ENCODE assay signal across 22 cellular contexts in the genomic region with DNA sequence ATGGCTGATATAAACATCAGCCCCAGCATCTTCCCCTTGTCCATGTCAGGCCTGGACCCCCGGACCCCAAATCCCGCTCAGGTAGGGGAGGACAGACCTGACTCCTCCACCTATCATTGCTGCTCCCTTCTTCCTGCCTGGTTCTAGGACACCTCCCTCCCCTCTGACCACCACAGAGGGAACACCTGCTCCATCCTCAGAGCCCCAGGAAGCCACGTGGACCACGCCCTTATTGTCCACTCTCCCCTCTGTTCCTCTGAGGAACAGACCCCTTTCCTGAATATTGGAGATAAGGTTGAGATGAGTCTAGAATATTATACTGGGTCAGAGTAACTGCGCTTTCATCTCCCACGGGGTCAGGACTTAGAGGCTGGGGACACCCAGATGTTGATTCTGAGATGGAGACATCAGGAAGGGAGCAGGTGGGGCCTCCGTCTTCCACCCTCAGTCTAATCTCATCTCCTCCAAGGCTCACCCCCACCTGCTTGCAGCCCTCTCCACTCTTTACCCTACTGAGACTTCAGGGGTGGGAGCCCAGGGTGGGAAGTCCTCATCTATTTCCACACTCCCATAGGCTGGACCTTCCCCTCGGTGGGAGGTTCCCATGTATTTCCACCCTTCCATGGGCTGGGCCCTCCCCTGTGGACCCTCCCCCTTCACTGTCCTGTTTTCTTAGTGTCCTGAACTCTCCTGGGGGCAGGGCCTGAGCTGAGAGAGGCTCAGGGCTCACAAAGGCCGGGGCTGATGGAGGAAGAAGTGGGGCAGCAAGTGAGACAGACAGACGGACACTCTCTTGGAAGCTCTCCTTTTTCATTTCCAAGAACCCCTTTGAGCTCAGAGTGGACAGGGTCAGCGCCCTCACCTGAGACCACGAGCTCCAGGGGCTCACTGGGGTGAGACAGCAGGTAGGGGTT. TPM values are rescaled to one million over a fixed set of nuclear protein-coding genes. Genes with fewer than 3 reads are reported as not detected.
DNase-seq lines count a peak whose midpoint lies in the region; ATAC-seq and TF ChIP-seq lines count a peak whose summit lies in the region.
"Had no signal": no experiment of that assay in that cellular context is flagged by ENCODE, and none has a peak within 500 bp of the region (broad histone marks: within the 10 kb centered on the region; RNA-seq: fewer than 3 reads in every experiment).

No MANE protein-coding gene starts in this region.

- intact Hi-C loops in CD14-positive monocyte (cut with micrococcal nuclease) = loop anchor here in 1 of 2 donors (10.0 kb wide), 1 partner anchor 51 kb away; the partner anchor contains the start of gene LILRB2
- intact Hi-C loops in CD4-positive, alpha-beta T cell (cut with DNase I, micrococcal nuclease) = no loop called here
- intact Hi-C loops in activated CD4-positive, alpha-beta memory T cell treated with anti-CD3 and anti-CD28 coated beads for 36 hours (cut with micrococcal nuclease) = no loop called here

- no peak for ATAC-seq in T-helper 17 cell
- ATAC-seq in left lobe of liver = peak; percentile 19
- ATAC-seq in CD4-positive, alpha-beta T cell (ENCODE audit: poor library complexity) = no peak
- ATAC-seq: CD8-positive, alpha-beta T cell; Right ventricle myocardium inferior had no signal

- no peaks in the 10 kb centered on the region for H3K9me3 ChIP-seq in T-helper 17 cell (ENCODE audit: control insufficient read depth, low read length, poor library complexity, severe bottlenecking)
- H3K9me3 ChIP-seq in CD4-positive, alpha-beta T cell (ENCODE audit: control insufficient read depth, low read length) = no peaks in the 10 kb centered on the region

- peaks cover 0 to 2% (median 0%) of the 10 kb centered on the region in 7 donors for H3K9me3 Mint-ChIP-seq in CD14-positive monocyte
- no peaks in the 10 kb centered on the region for H3K9me3 Mint-ChIP-seq in progenitor cell of endocrine pancreas (ENCODE audit: low read depth)
- H3K9me3 Mint-ChIP-seq in CD4-positive, alpha-beta T cell = no peaks in the 10 kb centered on the region
- no peaks in the 10 kb centered on the region for H3K9me3 Mint-ChIP-seq in activated CD4-positive, alpha-beta memory T cell treated with anti-CD3 and anti-CD28 coated beads for 36 hours
- H3K9me3 Mint-ChIP-seq: CD8-positive, alpha-beta T cell had no signal

- no peak overlapping the region for H3K27ac ChIP-seq in CD4-positive, alpha-beta T cell (ENCODE audit: low read depth, low read length)
- H3K27ac ChIP-seq: SK-N-MC had no signal

- H3K27me3 Mint-ChIP-seq in CD14-positive monocyte (ENCODE audit: low read depth in 3 of 3) (peaks cover 0 to 8% (median 4%) of the 10 kb centered on the region in 3 donors), T-helper 17 cell (peaks cover 36% of the 10 kb centered on the region), progenitor cell of endocrine pancreas (peaks cover 19% of the 10 kb centered on the region)
- peaks cover 5% of the 10 kb centered on the region for H3K27me3 Mint-ChIP-seq in CD4-positive, alpha-beta T cell
- H3K27me3 Mint-ChIP-seq in activated CD4-positive, alpha-beta memory T cell treated with anti-CD3 and anti-CD28 coated beads for 36 hours = peaks cover 4% of the 10 kb centered on the region

- H3K27me3 ChIP-seq in CD4-positive, alpha-beta T cell (ENCODE audit: control insufficient read depth, insufficient read depth, low read length) = no peaks in the 10 kb centered on the region

- peak overlapping the region in 4 of 7 donors; percentile 10 to 59 (median 37) for H3K27ac Mint-ChIP-seq in CD14-positive monocyte
- H3K27ac Mint-ChIP-seq in T-helper 17 cell = peak overlapping the region; percentile 57
- peak overlapping the region; percentile 29 for H3K27ac Mint-ChIP-seq in progenitor cell of endocrine pancreas
- H3K27ac Mint-ChIP-seq in CD4-positive, alpha-beta T cell = no peak overlapping the region
- H3K27ac Mint-ChIP-seq in activated CD4-positive, alpha-beta memory T cell treated with anti-CD3 and anti-CD28 coated beads for 36 hours = no peak overlapping the region
- H3K27ac Mint-ChIP-seq: CD8-positive, alpha-beta T cell had no signal

- DNase-seq in CD14-positive monocyte (ENCODE audit: low spot score) (no peak), T-helper 17 cell (no peak), left lobe of liver (ENCODE audit: low spot score) (no peak), progenitor cell of endocrine pancreas (ENCODE audit: low spot score, unreplicated experiment) (no peak), activated gamma-delta T cell (lab: John Stamatoyannopoulos, UW) (no peak), SHP77 (lab: John Stamatoyannopoulos, UW) (no peak)
- DNase-seq in CD4-positive, alpha-beta T cell = no peak
- DNase-seq in activated CD4-positive, alpha-beta memory T cell treated with anti-CD3 and anti-CD28 coated beads for 36 hours = no peak
- DNase-seq: AML-193; CD8-positive, alpha-beta T cell; DMS 273 treated with DMSO at 0.1 percent for 48 hours; GDM1; H7; Kasumi-1; NCI-H1105; NCI-H1694; NCI-H2107; NCI-H226; NCI-H524 treated with DMSO at 0.1 percent for 48 hours had no signal

- POLR2A ChIA-PET in CD4-positive, alpha-beta T cell (lab: Charles Lee) = no interaction called here
- POLR2A ChIA-PET in activated CD4-positive, alpha-beta memory T cell treated with anti-CD3 and anti-CD28 coated beads for 36 hours (lab: Charles Lee) = no interaction called here

- H3K4me3 Mint-ChIP-seq in CD14-positive monocyte (peak overlapping the region in 1 of 2 donors; percentile 6), T-helper 17 cell (no peak overlapping the region), progenitor cell of endocrine pancreas (ENCODE audit: low read depth) (no peak overlapping the region)
- no peak overlapping the region for H3K4me3 Mint-ChIP-seq in CD4-positive, alpha-beta T cell
- H3K4me3 Mint-ChIP-seq in activated CD4-positive, alpha-beta memory T cell treated with anti-CD3 and anti-CD28 coated beads for 36 hours = no peak overlapping the region
- H3K4me3 Mint-ChIP-seq: CD8-positive, alpha-beta T cell had no signal

- TF ChIP-seq CTCF in CD14-positive monocyte (IDR thresholded peaks at IDR 0.05) = no peak
- TF ChIP-seq CTCF in progenitor cell of endocrine pancreas (IDR thresholded peaks at IDR 0.05; ENCODE audit: unreplicated experiment) = no peak
- TF ChIP-seq CTCF in CD4-positive, alpha-beta T cell (IDR thresholded peaks at IDR 0.05) = no peak

- CTCF ChIA-PET in CD4-positive, alpha-beta T cell (lab: Charles Lee) = no interaction called here
- CTCF ChIA-PET in activated CD4-positive, alpha-beta memory T cell treated with anti-CD3 and anti-CD28 coated beads for 36 hours (lab: Charles Lee) = no interaction called here

- H3K36me3 Mint-ChIP-seq in CD14-positive monocyte = peaks cover 0 to 1% of the 10 kb centered on the region in 2 donors
- no peaks in the 10 kb centered on the region for H3K36me3 Mint-ChIP-seq in T-helper 17 cell (ENCODE audit: low read depth)
- H3K36me3 Mint-ChIP-seq in progenitor cell of endocrine pancreas (ENCODE audit: insufficient read depth) = no peaks in the 10 kb centered on the region
- H3K36me3 Mint-ChIP-seq in CD4-positive, alpha-beta T cell (ENCODE audit: low read depth) = no peaks in the 10 kb centered on the region
- H3K36me3 Mint-ChIP-seq in activated CD4-positive, alpha-beta memory T cell treated with anti-CD3 and anti-CD28 coated beads for 36 hours = no peaks in the 10 kb centered on the region
- H3K36me3 Mint-ChIP-seq: CD8-positive, alpha-beta T cell had no signal

- peaks cover 46% of the 10 kb centered on the region for H3K4me1 Mint-ChIP-seq in CD14-positive monocyte
- peaks cover 9% of the 10 kb centered on the region for H3K4me1 Mint-ChIP-seq in T-helper 17 cell
- H3K4me1 Mint-ChIP-seq in progenitor cell of endocrine pancreas (ENCODE audit: low read depth) = peaks cover 2% of the 10 kb centered on the region
- no peaks in the 10 kb centered on the region for H3K4me1 Mint-ChIP-seq in CD4-positive, alpha-beta T cell (ENCODE audit: low read depth)
- H3K4me1 Mint-ChIP-seq in activated CD4-positive, alpha-beta memory T cell treated with anti-CD3 and anti-CD28 coated beads for 36 hours (ENCODE audit: low read depth) = no peaks in the 10 kb centered on the region

RNA-seq across cellular contexts. Expression of gene LILRA4, which starts 2.7 kb away (rescaled TPM):
- polyA plus RNA-seq in CD14-positive monocyte = 1 to 10 TPM; 2.2 to 3.4 TPM
- under 1 TPM in 1 of 2 donors, not detected in 1; 0.86 TPM for total RNA-seq in T-helper 17 cell
- not detected for total RNA-seq in left lobe of liver
- not detected in 2 replicates for total RNA-seq in progenitor cell of endocrine pancreas
- under 1 TPM; 0.47 to 0.52 TPM for total RNA-seq in CD4-positive, alpha-beta T cell
- not detected for total RNA-seq in activated CD4-positive, alpha-beta memory T cell treated with anti-CD3 and anti-CD28 coated beads for 36 hours
- total RNA-seq: A673; CD8-positive, alpha-beta T cell; H7; Right ventricle myocardium inferior had no signal

RNA-seq across cellular contexts. Expression of gene LILRA5, which starts 23.3 kb away (rescaled TPM):
- polyA plus RNA-seq in CD14-positive monocyte = 100 to 1,000 TPM; 516 to 580 TPM
- total RNA-seq in T-helper 17 cell = 1 to 10 TPM; 1.1 to 3.5 TPM
- 1.4 TPM for total RNA-seq in left lobe of liver
- total RNA-seq in progenitor cell of endocrine pancreas = not detected in 2 replicates
- total RNA-seq in CD4-positive, alpha-beta T cell = 1 to 10 TPM; 1.5 TPM
- total RNA-seq in activated CD4-positive, alpha-beta memory T cell treated with anti-CD3 and anti-CD28 coated beads for 36 hours = not detected
- total RNA-seq: A673, H7 had no signal

RNA-seq across cellular contexts. Expression of gene LAIR1, which starts 28.5 kb away (rescaled TPM):
- polyA plus RNA-seq in CD14-positive monocyte = 10 to 100 TPM; 48.0 to 73.8 TPM
- total RNA-seq in T-helper 17 cell (10 to 100 TPM; 21.5 to 22.2 TPM), left lobe of liver (3.1 TPM), progenitor cell of endocrine pancreas (not detected in 2 replicates)
- total RNA-seq in CD4-positive, alpha-beta T cell = 10 to 100 TPM; 12.3 to 14.4 TPM
- 1 to 10 TPM; 4.9 to 5.7 TPM for total RNA-seq in activated CD4-positive, alpha-beta memory T cell treated with anti-CD3 and anti-CD28 coated beads for 36 hours
- total RNA-seq: A673 had no signal

RNA-seq across cellular contexts. Expression of gene LILRB2, which starts 55.3 kb away (rescaled TPM):
- 100 to 1,000 TPM; 111 to 172 TPM for polyA plus RNA-seq in CD14-positive monocyte
- total RNA-seq in T-helper 17 cell = 1 to 10 TPM; 1.5 to 6.3 TPM
- 1.7 TPM for total RNA-seq in left lobe of liver
- not detected in 2 replicates for total RNA-seq in progenitor cell of endocrine pancreas
- total RNA-seq in CD4-positive, alpha-beta T cell = 1 to 10 TPM; 1.3 to 1.5 TPM
- not detected for total RNA-seq in activated CD4-positive, alpha-beta memory T cell treated with anti-CD3 and anti-CD28 coated beads for 36 hours
- total RNA-seq: A673, H7 had no signal

Comparison
In these comparisons a context has a peak if more than half of its experiments do, and no peak if none do; other contexts are left out.
1. H3K27ac Mint-ChIP-seq: peak in CD14-positive monocyte (4 of 7), T-helper 17 cell (single experiment) and progenitor cell of endocrine pancreas (single experiment); none in CD4-positive, alpha-beta T cell (single experiment) and activated CD4-positive, alpha-beta memory T cell treated with anti-CD3 and anti-CD28 coated beads for 36 hours (single experiment).